1 cellular context compared by ENCODE assay signal in genomic region chrX:154379569-154379951, GRCh38.
TF ChIP-seq lines count a peak whose summit lies in the region.

No MANE protein-coding gene starts in this region.

TF ChIP-seq in GM12878, 131 proteins besides CTCF, POLR2A, EP300 and RAD21:
- TF ChIP-seq REST (IDR thresholded peaks at IDR 0.05; ENCODE audit: low read depth, low read length) (no peak), STAT3 (IDR thresholded peaks at IDR 0.05; ENCODE audit: low read depth, low read length) (no peak), LARP7 (IDR thresholded peaks at IDR 0.05) (peak; percentile 25; the same call in 1 of the 2 replicates), POLR2AphosphoS5 (IDR thresholded peaks at IDR 0.05; ENCODE audit: low read length) (no peak), MEF2B (IDR thresholded peaks at IDR 0.05; ENCODE audit: partially characterized antibody, poor library complexity, severe bottlenecking) (no peak), TCF3 (IDR thresholded peaks at IDR 0.05; ENCODE audit: borderline replicate concordance, insufficient read depth, low read depth, low read length) (no peak), SIX5 (IDR thresholded peaks at IDR 0.05; ENCODE audit: low read depth, low read length, severe bottlenecking) (no peak), JUND (IDR thresholded peaks at IDR 0.05; ENCODE audit: low read depth, low read length) (no peak), E2F4 (IDR thresholded peaks at IDR 0.05; ENCODE audit: low read depth, low read length) (no peak), YBX1 (IDR thresholded peaks at IDR 0.05) (no peak), GATAD2B (conservative IDR thresholded peaks at IDR 0.05; ENCODE audit: low read depth) (0 out of 2 replicates have a peak, but pooled peaks have one; percentile 9), STAT1 (conservative IDR thresholded peaks at IDR 0.05) (no peak), SRF (IDR thresholded peaks at IDR 0.05; ENCODE audit: low read depth in 2 of 2, low read length in 2 of 2) (no peak), SKIL (IDR thresholded peaks at IDR 0.05; ENCODE audit: low read depth, poor library complexity, severe bottlenecking) (no peak), CBFB (IDR thresholded peaks at IDR 0.05; ENCODE audit: low read depth) (no peak), MLLT1 (IDR thresholded peaks at IDR 0.05) (no peak), NKRF (conservative IDR thresholded peaks at IDR 0.05) (0 out of 2 replicates have a peak, but pooled peaks have one; percentile 9)
- TF ChIP-seq, protein P1, sequence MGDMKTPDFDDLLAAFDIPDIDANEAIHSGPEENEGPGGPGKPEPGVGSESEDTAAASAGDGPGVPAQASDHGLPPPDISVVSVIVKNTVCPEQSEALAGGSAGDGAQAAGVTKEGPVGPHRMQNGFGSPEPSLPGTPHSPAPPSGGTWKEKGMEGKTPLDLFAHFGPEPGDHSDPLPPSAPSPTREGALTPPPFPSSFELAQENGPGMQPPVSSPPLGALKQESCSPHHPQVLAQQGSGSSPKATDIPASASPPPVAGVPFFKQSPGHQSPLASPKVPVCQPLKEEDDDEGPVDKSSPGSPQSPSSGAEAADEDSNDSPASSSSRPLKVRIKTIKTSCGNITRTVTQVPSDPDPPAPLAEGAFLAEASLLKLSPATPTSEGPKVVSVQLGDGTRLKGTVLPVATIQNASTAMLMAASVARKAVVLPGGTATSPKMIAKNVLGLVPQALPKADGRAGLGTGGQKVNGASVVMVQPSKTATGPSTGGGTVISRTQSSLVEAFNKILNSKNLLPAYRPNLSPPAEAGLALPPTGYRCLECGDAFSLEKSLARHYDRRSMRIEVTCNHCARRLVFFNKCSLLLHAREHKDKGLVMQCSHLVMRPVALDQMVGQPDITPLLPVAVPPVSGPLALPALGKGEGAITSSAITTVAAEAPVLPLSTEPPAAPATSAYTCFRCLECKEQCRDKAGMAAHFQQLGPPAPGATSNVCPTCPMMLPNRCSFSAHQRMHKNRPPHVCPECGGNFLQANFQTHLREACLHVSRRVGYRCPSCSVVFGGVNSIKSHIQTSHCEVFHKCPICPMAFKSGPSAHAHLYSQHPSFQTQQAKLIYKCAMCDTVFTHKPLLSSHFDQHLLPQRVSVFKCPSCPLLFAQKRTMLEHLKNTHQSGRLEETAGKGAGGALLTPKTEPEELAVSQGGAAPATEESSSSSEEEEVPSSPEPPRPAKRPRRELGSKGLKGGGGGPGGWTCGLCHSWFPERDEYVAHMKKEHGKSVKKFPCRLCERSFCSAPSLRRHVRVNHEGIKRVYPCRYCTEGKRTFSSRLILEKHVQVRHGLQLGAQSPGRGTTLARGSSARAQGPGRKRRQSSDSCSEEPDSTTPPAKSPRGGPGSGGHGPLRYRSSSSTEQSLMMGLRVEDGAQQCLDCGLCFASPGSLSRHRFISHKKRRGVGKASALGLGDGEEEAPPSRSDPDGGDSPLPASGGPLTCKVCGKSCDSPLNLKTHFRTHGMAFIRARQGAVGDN (IDR thresholded peaks at IDR 0.05) = 0 out of 2 replicates have a peak, but pooled peaks have one; percentile 21
- TF ChIP-seq, protein P2, sequence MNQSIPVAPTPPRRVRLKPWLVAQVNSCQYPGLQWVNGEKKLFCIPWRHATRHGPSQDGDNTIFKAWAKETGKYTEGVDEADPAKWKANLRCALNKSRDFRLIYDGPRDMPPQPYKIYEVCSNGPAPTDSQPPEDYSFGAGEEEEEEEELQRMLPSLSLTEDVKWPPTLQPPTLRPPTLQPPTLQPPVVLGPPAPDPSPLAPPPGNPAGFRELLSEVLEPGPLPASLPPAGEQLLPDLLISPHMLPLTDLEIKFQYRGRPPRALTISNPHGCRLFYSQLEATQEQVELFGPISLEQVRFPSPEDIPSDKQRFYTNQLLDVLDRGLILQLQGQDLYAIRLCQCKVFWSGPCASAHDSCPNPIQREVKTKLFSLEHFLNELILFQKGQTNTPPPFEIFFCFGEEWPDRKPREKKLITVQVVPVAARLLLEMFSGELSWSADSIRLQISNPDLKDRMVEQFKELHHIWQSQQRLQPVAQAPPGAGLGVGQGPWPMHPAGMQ (IDR thresholded peaks at IDR 0.05; ENCODE audit: borderline replicate concordance) = no peak
